Comparison of ENCODE assay signal across 10 cellular contexts in genomic region chr5:172051643-172052362, GRCh38. TPM values are rescaled to one million over a fixed set of nuclear protein-coding genes. Genes with fewer than 3 reads are reported as not detected.
DNase-seq lines count a peak whose midpoint lies in the region; FAIRE-seq and TF ChIP-seq lines count a peak whose summit lies in the region.
"Had no signal": no experiment of that assay in that cellular context is flagged by ENCODE, and none has a peak within 500 bp of the region (broad histone marks: within the 10 kb centered on the region; RNA-seq: fewer than 3 reads in every experiment).

No MANE protein-coding gene starts in this region.

- peak; percentile 17 for DNase-seq in LHCN-M2 (ENCODE audit: low read depth)
- peak in 1 of 2 donors; percentile 44 for DNase-seq in ascending aorta (ENCODE audit: low spot score in 2 of 2)
- peak; percentile 50 for DNase-seq in kidney glomerular epithelial cell (lab: John Stamatoyannopoulos, UW)
- DNase-seq in HTR-8/SVneo (ENCODE audit: insufficient read length, low spot score), result no peak
- DNase-seq in mucosa of gallbladder (ENCODE audit: low spot score), result no peak
- DNase-seq in DMS114 treated with DMSO at 0.1 percent for 48 hours (lab: John Stamatoyannopoulos, UW; ENCODE audit: unreplicated experiment), result no peak
- DNase-seq: activated CD4-positive, alpha-beta memory T cell treated with anti-CD3 and anti-CD28 coated beads, Interleukin-2, amount 10 ng/mL, durations not matched to agents 7 days and 5 days; H9 had no signal

- intact Hi-C loops in ascending aorta (cut with DNase I), result no loop called here

- no peak for TF ChIP-seq CTCF in ascending aorta (IDR thresholded peaks at IDR 0.05)

- H3K36me3 ChIP-seq in ascending aorta, result peaks cover 0 to 18% of the 10 kb centered on the region in 2 donors
- H3K36me3 ChIP-seq in stomach smooth muscle (ENCODE audit: control insufficient read depth in 2 of 2, insufficient read depth in 2 of 2, low read length in 2 of 2), result peaks cover 0 to 2% of the 10 kb centered on the region in 2 donors

- H3K27ac ChIP-seq in ascending aorta (peak overlapping the region; percentile 24 to 49), stomach smooth muscle (ENCODE audit: low read length) (peak overlapping the region; percentile 41)

- FAIRE-seq in HTR-8/SVneo (lab: Jason Lieb, UNC), result no peak

- H3K4me3 ChIP-seq in ascending aorta (no peak overlapping the region), stomach smooth muscle (ENCODE audit: low read length in 2 of 2) (peak overlapping the region in 1 of 2 donors; percentile 8)
- H3K4me3 ChIP-seq: adrenal gland had no signal

- H3K9ac ChIP-seq in stomach smooth muscle (ENCODE audit: low read length in 2 of 2), result peak overlapping the region in 1 of 2 donors; percentile 25

- H3K9me3 ChIP-seq in ascending aorta (no peaks in the 10 kb centered on the region), stomach smooth muscle (ENCODE audit: control insufficient read depth in 2 of 2, low read length in 2 of 2) (no peaks in the 10 kb centered on the region)
- H3K9me3 ChIP-seq: adrenal gland had no signal

- H3K4me1 ChIP-seq in ascending aorta, result peaks cover 0 to 3% of the 10 kb centered on the region in 2 donors
- peaks cover 19% of the 10 kb centered on the region for H3K4me1 ChIP-seq in stomach smooth muscle (ENCODE audit: control insufficient read depth, insufficient read depth, low read length)

- no peaks in the 10 kb centered on the region for H3K27me3 ChIP-seq in ascending aorta
- H3K27me3 ChIP-seq in stomach smooth muscle (ENCODE audit: control insufficient read depth in 1 of 2, insufficient read depth in 2 of 2, low read length in 2 of 2), result no peaks in the 10 kb centered on the region
- H3K27me3 ChIP-seq: adrenal gland had no signal

RNA-seq across cellular contexts. Expression of gene FBXW11, which starts 45.4 kb away (rescaled TPM):
- total RNA-seq in LHCN-M2 (2014; rRNA removed) (69.2 and 78.4 TPM in 2 replicates), ascending aorta (34.6 TPM), mucosa of gallbladder (54.1 TPM)
- 22.4 TPM for polyA plus RNA-seq in LHCN-M2 (2012)

Comparison
In these comparisons a context has a peak if more than half of its experiments do, and no peak if none do; other contexts are left out.
1. DNase-seq: peak in LHCN-M2 (single experiment) and kidney glomerular epithelial cell (single experiment); none in HTR-8/SVneo (single experiment), mucosa of gallbladder (single experiment) and DMS114 treated with DMSO at 0.1 percent for 48 hours (single experiment).